Comparison of ENCODE assay signal across 8 cellular contexts in the genomic region with DNA sequence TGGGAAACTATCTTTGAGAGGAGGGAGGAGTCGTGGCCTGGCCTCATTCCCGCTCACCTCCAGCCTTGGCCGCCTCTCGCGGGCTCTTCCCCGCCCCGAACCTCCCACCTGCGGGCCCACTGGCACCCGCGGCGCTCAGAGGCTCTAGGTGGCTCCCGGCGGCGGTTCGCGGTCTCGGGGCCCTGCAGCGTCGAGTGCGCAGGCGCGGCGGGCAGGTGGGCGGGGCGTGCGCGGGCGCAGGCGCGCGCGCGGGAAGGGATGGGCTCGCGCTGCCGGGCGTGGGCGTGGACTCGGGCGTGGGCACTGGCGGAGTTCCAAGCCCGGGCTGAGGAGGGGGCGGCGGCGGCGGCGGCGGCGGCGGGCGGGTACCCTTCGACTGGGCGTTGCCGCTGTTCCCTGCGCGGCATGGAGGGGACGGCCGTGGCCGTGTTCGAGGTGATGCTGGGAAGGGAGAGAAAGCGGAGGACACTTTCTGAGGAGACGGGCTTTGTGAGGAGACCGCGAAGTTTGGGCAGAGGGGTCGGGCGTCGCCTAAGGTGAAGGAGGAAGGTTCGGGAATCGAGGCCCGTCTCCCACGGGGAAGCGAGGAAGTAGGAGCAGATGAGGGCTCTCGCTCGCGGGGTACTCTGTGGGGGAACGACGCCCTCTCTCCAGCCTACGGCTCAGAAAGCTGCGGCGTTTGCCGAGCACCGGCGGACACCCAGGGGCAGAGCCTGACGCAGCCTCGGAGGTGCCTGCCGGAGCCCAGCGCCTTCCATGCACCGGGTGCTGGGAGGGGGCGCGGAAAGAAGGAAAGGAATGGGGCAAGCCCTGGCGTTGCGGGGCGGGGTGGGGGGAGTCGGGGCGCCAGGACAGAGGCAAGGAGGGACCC. TPM values are rescaled to one million over a fixed set of nuclear protein-coding genes. Genes with fewer than 3 reads are reported as not detected.
DNase-seq lines count a peak whose midpoint lies in the region; ATAC-seq, FAIRE-seq and TF ChIP-seq lines count a peak whose summit lies in the region.

No MANE protein-coding gene starts in this region.

- no peaks in the 10 kb centered on the region; the same call in 1 of the 2 replicates for H3K27me3 Mint-ChIP-seq in HFFc6 (ENCODE audit: insufficient read depth)
- H3K27me3 Mint-ChIP-seq in activated naive CD8-positive, alpha-beta T cell treated with anti-CD3 and anti-CD28 coated beads for 36 hours: no peaks in the 10 kb centered on the region

- H3K27ac Mint-ChIP-seq in HFFc6: peak overlapping the region; percentile 81
- peak overlapping the region; percentile 73 for H3K27ac Mint-ChIP-seq in activated naive CD8-positive, alpha-beta T cell treated with anti-CD3 and anti-CD28 coated beads for 36 hours

- H3K36me3 Mint-ChIP-seq in HFFc6 (ENCODE audit: low read depth): no peaks in the 10 kb centered on the region
- H3K36me3 Mint-ChIP-seq in activated naive CD8-positive, alpha-beta T cell treated with anti-CD3 and anti-CD28 coated beads for 36 hours: peaks cover 2% of the 10 kb centered on the region

- H3K9me3 ChIP-seq in pancreas (no peaks in the 10 kb centered on the region), tibial artery (no peaks in the 10 kb centered on the region)

- intact Hi-C loops in Right ventricle myocardium inferior (cut with DNase I) (no loop called here), pancreas (cut with DNase I) (no loop called here), tibial artery (cut with DNase I; ENCODE audit: low total_unique reads) (no loop called here)

- peak; percentile 89 for DNase-seq in GM06990 (ENCODE audit: extremely low read depth, insufficient read length)
- peak; percentile 54 for DNase-seq in HFFc6
- DNase-seq in NCI-H1092 (lab: John Stamatoyannopoulos, UW): peak; percentile 90
- DNase-seq in SKM-1 treated with dmso at 0.1 percent for 144 hours (lab: John Stamatoyannopoulos, UW; ENCODE audit: unreplicated experiment): peak; percentile 64
- peak; percentile 90 for DNase-seq in activated naive CD8-positive, alpha-beta T cell treated with anti-CD3 and anti-CD28 coated beads for 36 hours
- peak; percentile 93 for DNase-seq in Right ventricle myocardium inferior (ENCODE audit: missing footprints)
- peak; percentile 80 to 95 (median 90) for DNase-seq in pancreas
- DNase-seq in tibial artery: peak; percentile 70 to 89

- H3K27ac ChIP-seq in pancreas: peak overlapping the region; percentile 40 to 81 (median 69)
- H3K27ac ChIP-seq in tibial artery: peak overlapping the region; percentile 87 to 88

- peaks cover 29% of the 10 kb centered on the region for H3K4me1 Mint-ChIP-seq in HFFc6 (ENCODE audit: low read depth)
- H3K4me1 Mint-ChIP-seq in activated naive CD8-positive, alpha-beta T cell treated with anti-CD3 and anti-CD28 coated beads for 36 hours: peaks cover 9% of the 10 kb centered on the region

- H3K36me3 ChIP-seq in GM06990 (ENCODE audit: control insufficient read depth, insufficient read depth, low read length) (no peaks in the 10 kb centered on the region), pancreas (no peaks in the 10 kb centered on the region), tibial artery (no peaks in the 10 kb centered on the region)

- H3K4me3 ChIP-seq in GM06990 (replicated peaks; ENCODE audit: low read depth, low read length): peak overlapping the region; percentile 92
- peak overlapping the region; percentile 72 to 89 (median 84) for H3K4me3 ChIP-seq in pancreas
- H3K4me3 ChIP-seq in tibial artery: peak overlapping the region; percentile 79 to 99

- ATAC-seq in Right ventricle myocardium inferior (peak; percentile 97), pancreas (peak; percentile 89 to 97 (median 95))

- H3K27me3 ChIP-seq in GM06990 (replicated peaks; ENCODE audit: control insufficient read depth, insufficient read depth, low read length) (no peaks in the 10 kb centered on the region), pancreas (no peaks in the 10 kb centered on the region), tibial artery (no peaks in the 10 kb centered on the region)

- FAIRE-seq in pancreas (lab: Jason Lieb, UNC): no peak

- peak overlapping the region; percentile 99 for H3K4me3 Mint-ChIP-seq in HFFc6
- H3K4me3 Mint-ChIP-seq in activated naive CD8-positive, alpha-beta T cell treated with anti-CD3 and anti-CD28 coated beads for 36 hours: peak overlapping the region; percentile 94

- TF ChIP-seq CTCF in GM06990 (IDR thresholded peaks at IDR 0.05; ENCODE audit: insufficient read depth, low read length, poor library complexity, severe bottlenecking) (no peak), HFFc6 (IDR thresholded peaks at IDR 0.05) (no peak), pancreas (IDR thresholded peaks at IDR 0.05) (no peak), tibial artery (IDR thresholded peaks at IDR 0.05) (no peak)

- 0% methylated on average over 74 to 94 of the region's 95 CpGs for WGBS in pancreas, 2 donors

- no peaks in the 10 kb centered on the region for H3K9me3 Mint-ChIP-seq in HFFc6
- H3K9me3 Mint-ChIP-seq in activated naive CD8-positive, alpha-beta T cell treated with anti-CD3 and anti-CD28 coated beads for 36 hours: peaks cover 6% of the 10 kb centered on the region

- H3K4me1 ChIP-seq in pancreas: peaks cover 0 to 3% (median 0%) of the 10 kb centered on the region in 3 donors
- H3K4me1 ChIP-seq in tibial artery: peaks cover 0 to 17% (median 14%) of the 10 kb centered on the region in 4 donors

RNA-seq across cellular contexts. Expression of a gene that starts 15.7 kb away (rescaled TPM):
- under 1 TPM in 5 of 6 experiments, not detected in 1; 0.13 to 0.94 (median 0.33) TPM for total RNA-seq in HFFc6 (2021; fragmentation: NEBNext Ultra II Directional; extraction: Animal tissue kit (Norgen Biotek cat#: 25700))
- 1 to 10 TPM; 1.4 to 1.7 TPM for total RNA-seq in activated naive CD8-positive, alpha-beta T cell treated with anti-CD3 and anti-CD28 coated beads for 36 hours
- total RNA-seq in Right ventricle myocardium inferior: 0.95 TPM
- 10 to 100 TPM; 32.6 to 59.8 (median 38.7) TPM for total RNA-seq in pancreas
- 10 to 100 TPM; 17.8 to 45.9 TPM for polyA plus RNA-seq in pancreas

Comparison
In these comparisons a context has a peak if more than half of its experiments do, and no peak if none do; other contexts are left out.
1. Peak in every context shown above with its lines: DNase-seq, ATAC-seq, H3K4me3 ChIP-seq and H3K27ac ChIP-seq.
2. RNA of a gene that starts 15.7 kb away (total RNA-seq): 32.6 to 59.8 TPM in pancreas; 1.4 to 1.7 TPM in activated naive CD8-positive, alpha-beta T cell treated with anti-CD3 and anti-CD28 coated beads for 36 hours, 0.95 TPM in Right ventricle myocardium inferior (single experiment) and 0.13 to 0.94 TPM in HFFc6; every median in the first group is over 10 times any median in the second.